In genomic region chr6:3366596-3367413, GRCh38 we compare ENCODE assay signal across 15 cellular contexts.
DNase-seq lines count a peak whose midpoint lies in the region; FAIRE-seq and TF ChIP-seq lines count a peak whose summit lies in the region.
"Had no signal": no experiment of that assay in that cellular context is flagged by ENCODE, and none has a peak within 500 bp of the region (broad histone marks: within the 10 kb centered on the region; RNA-seq: fewer than 3 reads in every experiment).

No MANE protein-coding gene starts in this region.

- H3K27ac Mint-ChIP-seq in glutamatergic neuron (ENCODE audit: unreplicated experiment) = peak overlapping the region; percentile 92
- H3K27ac Mint-ChIP-seq: H9 had no signal

- DNase-seq in DMS 273 treated with DMSO at 0.1 percent for 48 hours (lab: John Stamatoyannopoulos, UW) = peak; percentile 34
- DNase-seq in NCI-H82 (lab: John Stamatoyannopoulos, UW) = peak; percentile 91
- no peak for DNase-seq in glutamatergic neuron
- peak; percentile 64 for DNase-seq in small intestine
- DNase-seq in smooth muscle cell (lab: John Stamatoyannopoulos, UW; ENCODE audit: unreplicated experiment) = no peak
- no peak for DNase-seq in GOT3 (lab: John Stamatoyannopoulos, UW)
- no peak for DNase-seq in OCI-M1 (lab: John Stamatoyannopoulos, UW)
- DNase-seq: AML-193, DMS53, H9, Kasumi-1, NCI-H1417, NCI-H1930, NCI-H526 had no signal

- WGBS in small intestine, 3 donors = 55 to 66% (median 56%) methylated on average over 5 of the region's 5 CpGs
- 88% methylated on average over 5 of the region's 5 CpGs for WGBS in smooth muscle cell (ENCODE audit: low lambda C conversion rate)

- H3K36me3 ChIP-seq in small intestine (ENCODE audit: control insufficient read depth in 2 of 2, insufficient read depth in 2 of 2, low read length in 2 of 2) (no peaks in the 10 kb centered on the region), smooth muscle cell (ENCODE audit: low read depth) (no peaks in the 10 kb centered on the region)

- TF ChIP-seq CTCF in glutamatergic neuron (IDR thresholded peaks at IDR 0.05; ENCODE audit: partially characterized antibody, unreplicated experiment) (no peak), smooth muscle cell (IDR thresholded peaks at IDR 0.05; ENCODE audit: borderline replicate concordance, insufficient read depth, poor library complexity, severe bottlenecking) (no peak)

- H3K4me1 Mint-ChIP-seq in glutamatergic neuron (ENCODE audit: low read depth, unreplicated experiment) = peaks cover 69% of the 10 kb centered on the region

- H3K27me3 Mint-ChIP-seq in glutamatergic neuron (ENCODE audit: unreplicated experiment) = peaks cover 16% of the 10 kb centered on the region

- H4K20me1 ChIP-seq in smooth muscle cell (ENCODE audit: low read depth) = no peaks in the 10 kb centered on the region

- H3K4me1 ChIP-seq in small intestine (ENCODE audit: control insufficient read depth in 2 of 2, insufficient read depth in 1 of 2, low read depth in 1 of 2, low read length in 1 of 2) (peaks cover 9 to 27% of the 10 kb centered on the region in 2 donors), smooth muscle cell (ENCODE audit: low read depth) (no peaks in the 10 kb centered on the region)

- no peak for FAIRE-seq in small intestine (lab: Jason Lieb, UNC)

- no peak overlapping the region for H2AFZ ChIP-seq in smooth muscle cell (ENCODE audit: low read depth)

- peaks cover 15% of the 10 kb centered on the region for H3K9me3 Mint-ChIP-seq in glutamatergic neuron (ENCODE audit: unreplicated experiment)
- H3K9me3 Mint-ChIP-seq: H9 had no signal

- H3K9me3 ChIP-seq in small intestine (ENCODE audit: control insufficient read depth, low read depth) (no peaks in the 10 kb centered on the region), smooth muscle cell (replicated peaks; ENCODE audit: low read depth) (no peaks in the 10 kb centered on the region)

- H3F3A ChIP-seq in smooth muscle cell (ENCODE audit: low read depth) = no peaks in the 10 kb centered on the region

- no peaks in the 10 kb centered on the region for H3K79me2 ChIP-seq in smooth muscle cell (ENCODE audit: low read depth)

- peak overlapping the region in 1 of 2 donors; percentile 5 for H3K27ac ChIP-seq in small intestine (ENCODE audit: low read depth in 1 of 2, low read length in 1 of 2)
- no peak overlapping the region for H3K27ac ChIP-seq in smooth muscle cell (ENCODE audit: low read depth)
- H3K27ac ChIP-seq: SK-N-MC had no signal

- peak overlapping the region; percentile 68 for H3K4me3 Mint-ChIP-seq in glutamatergic neuron (ENCODE audit: unreplicated experiment)
- H3K4me3 Mint-ChIP-seq: H9 had no signal

- no peak overlapping the region for H3K9ac ChIP-seq in smooth muscle cell (ENCODE audit: low read depth)

- H3K4me2 ChIP-seq in smooth muscle cell = no peak overlapping the region

- H3K4me3 ChIP-seq in small intestine (ENCODE audit: low read depth in 1 of 2, low read length in 2 of 2) (no peak overlapping the region), smooth muscle cell (no peak overlapping the region)
- H3K4me3 ChIP-seq: SK-N-MC had no signal

- H3K36me3 Mint-ChIP-seq in glutamatergic neuron (ENCODE audit: unreplicated experiment) = peaks cover 5% of the 10 kb centered on the region

- H3K27me3 ChIP-seq in small intestine (ENCODE audit: control insufficient read depth in 2 of 2, insufficient read depth in 2 of 2, low read length in 2 of 2) = no peaks in the 10 kb centered on the region
- peaks cover 7% of the 10 kb centered on the region for H3K27me3 ChIP-seq in smooth muscle cell (ENCODE audit: low read depth)

Comparison
In these comparisons a context has a peak if more than half of its experiments do, and no peak if none do; other contexts are left out.
1. DNase-seq: peak in DMS 273 treated with DMSO at 0.1 percent for 48 hours (single experiment), NCI-H82 (single experiment) and small intestine (single experiment); none in glutamatergic neuron (single experiment), smooth muscle cell (single experiment), GOT3 (single experiment) and OCI-M1 (single experiment).